Comparison of ENCODE assay signal across 15 cellular contexts in genomic region chr12:12202747-12203146, GRCh38.
"Had no signal": no experiment of that assay in that cellular context is flagged by ENCODE, and none has a peak within 500 bp of the region (broad histone marks: within the 10 kb centered on the region; RNA-seq: fewer than 3 reads in every experiment).

No MANE protein-coding gene starts in this region.

- H3K36me3 Mint-ChIP-seq: stimulated activated effector memory CD8-positive, alpha-beta T cell treated with anti-CD3 and anti-CD28 coated beads, Interleukin-12 subunit alpha, Interleukin-12 subunit beta, amount 100 ng/mL, for 72 hours had no signal

- ATAC-seq: left lobe of liver; right cardiac atrium; stimulated activated effector memory CD8-positive, alpha-beta T cell treated with anti-CD3 and anti-CD28 coated beads, Interleukin-12 subunit alpha, Interleukin-12 subunit beta, amount 100 ng/mL, for 72 hours had no signal

- H3K9ac ChIP-seq: parathyroid adenoma had no signal

- H3K36me3 ChIP-seq: breast epithelium, transverse colon had no signal

- H3K4me1 Mint-ChIP-seq: activated naive CD4-positive, alpha-beta T cell treated with anti-CD3 and anti-CD28 coated beads, Interleukin-2, amount 50 U/mL, for 24 hours had no signal

- H3K27me3 ChIP-seq: breast epithelium, dorsolateral prefrontal cortex, esophagus squamous epithelium, heart right ventricle, transverse colon had no signal

- H2AFZ ChIP-seq: parathyroid adenoma had no signal

- H3K4me3 ChIP-seq: breast epithelium, dorsolateral prefrontal cortex, esophagus squamous epithelium, heart right ventricle, smooth muscle cell, transverse colon had no signal

- H3K27ac ChIP-seq: breast epithelium, dorsolateral prefrontal cortex, esophagus squamous epithelium, parathyroid adenoma, transverse colon had no signal

- DNase-seq: activated effector memory CD4-positive, alpha-beta T cell treated with Interleukin-2 at 50 U/mL for 16 hours; activated T-cell treated with anti-CD3 and anti-CD28 coated beads, Interleukin-2, amount 50 U/mL, for 1 hour; dorsolateral prefrontal cortex; esophagus squamous epithelium; foreskin melanocyte; heart right ventricle; right cardiac atrium; T-helper 2 cell; transverse colon had no signal

- H3K4me3 Mint-ChIP-seq: activated naive CD4-positive, alpha-beta T cell treated with anti-CD3 and anti-CD28 coated beads, Interleukin-2, amount 50 U/mL, for 24 hours; stimulated activated effector memory CD8-positive, alpha-beta T cell treated with anti-CD3 and anti-CD28 coated beads, Interleukin-12 subunit alpha, Interleukin-12 subunit beta, amount 100 ng/mL, for 72 hours had no signal

- H3K27me3 Mint-ChIP-seq: activated naive CD4-positive, alpha-beta T cell treated with anti-CD3 and anti-CD28 coated beads, Interleukin-2, amount 50 U/mL, for 24 hours had no signal

- H3K4me1 ChIP-seq: breast epithelium, esophagus squamous epithelium, parathyroid adenoma had no signal

- H3K27ac Mint-ChIP-seq: activated naive CD4-positive, alpha-beta T cell treated with anti-CD3 and anti-CD28 coated beads, Interleukin-2, amount 50 U/mL, for 24 hours; stimulated activated effector memory CD8-positive, alpha-beta T cell treated with anti-CD3 and anti-CD28 coated beads, Interleukin-12 subunit alpha, Interleukin-12 subunit beta, amount 100 ng/mL, for 72 hours had no signal
